Comparison of ENCODE assay signal across 9 cellular contexts in the genomic region with DNA sequence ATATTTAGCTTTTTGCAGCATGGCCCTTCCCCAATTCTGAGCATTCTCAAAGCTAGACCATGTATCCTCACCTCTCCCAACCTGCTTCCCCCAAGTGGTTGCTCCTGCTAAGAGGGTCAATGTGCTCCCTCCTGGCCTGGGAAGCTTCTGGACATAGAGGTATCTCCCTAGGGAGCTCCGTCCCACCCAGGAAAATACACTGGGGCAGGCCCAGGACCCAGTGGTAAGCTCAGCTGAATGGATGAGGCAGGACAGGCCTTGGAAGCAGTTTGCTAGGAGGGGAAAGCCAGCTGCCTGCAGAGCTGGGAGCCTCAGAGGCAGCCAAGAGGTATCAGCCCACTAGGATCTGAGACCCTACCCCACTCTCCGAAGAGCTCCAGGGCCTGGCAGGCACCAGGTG.
"Had no signal": no experiment of that assay in that cellular context is flagged by ENCODE, and none has a peak within 500 bp of the region (broad histone marks: within the 10 kb centered on the region; RNA-seq: fewer than 3 reads in every experiment).

No MANE protein-coding gene starts in this region.

- ATAC-seq: HCT116, HepG2 had no signal

- H3K4me3 ChIP-seq: GM23248, HAP-1 had no signal

- H3K4me1 ChIP-seq: HAP-1 had no signal

- H3K9me3 ChIP-seq: HAP-1 had no signal

- DNase-seq: GM23248, GOT3, H7, HFFc6, KBM-7 had no signal

- H3K27ac ChIP-seq: GM23248, HL-60 had no signal

- H3K36me3 ChIP-seq: HAP-1 had no signal
